ENCODE assay signal across 24 cellular contexts in genomic region chr9:110370316-110370715, GRCh38. TPM values are rescaled to one million over a fixed set of nuclear protein-coding genes. Genes with fewer than 3 reads are reported as not detected.
DNase-seq lines count a peak whose midpoint lies in the region; ATAC-seq lines count a peak whose summit lies in the region.
"Had no signal": no experiment of that assay in that cellular context is flagged by ENCODE, and none has a peak within 500 bp of the region (broad histone marks: within the 10 kb centered on the region; RNA-seq: fewer than 3 reads in every experiment).

No MANE protein-coding gene starts in this region.

- no peak for ATAC-seq in GM19397 (IDR thresholded peaks at IDR 0.05; ENCODE audit: unreplicated experiment)
- ATAC-seq in HG03565 (IDR thresholded peaks at IDR 0.05; ENCODE audit: unreplicated experiment): no peak
- no peak for ATAC-seq in GM21737 (IDR thresholded peaks at IDR 0.05; ENCODE audit: unreplicated experiment)
- ATAC-seq: activated CD4-positive, alpha-beta T cell treated with anti-CD3 and anti-CD28 coated beads for 36 hours; left cardiac atrium; mucosa of descending colon; right lobe of liver had no signal

- peak overlapping the region; percentile 25 for H3K27ac ChIP-seq in epithelial cell of prostate
- H3K27ac ChIP-seq: brain microvascular endothelial cell, esophagus muscularis mucosa, right lobe of liver, thoracic aorta had no signal

- DNase-seq in EL (peak; percentile 76), M059J (ENCODE audit: low read depth) (peak; percentile 69), epithelial cell of prostate (ENCODE audit: low read depth, low spot score) (peak; percentile 44), renal cortical epithelial cell (ENCODE audit: low read depth) (peak; percentile 23), pons (ENCODE audit: low spot score) (no peak)
- DNase-seq: activated CD4-positive, alpha-beta T cell treated with anti-CD3 and anti-CD28 coated beads for 36 hours; activated naive CD4-positive, alpha-beta T cell treated with anti-CD3 and anti-CD28 coated beads, Interleukin-2, amount 10 ng/mL, durations not matched to agents 7 days and 5 days; brain microvascular endothelial cell; C1 segment of cervical spinal cord; dermis blood vessel endothelial cell; DMS53; hypothalamus; Karpas-422; left cardiac atrium; mucosa of descending colon; NCI-H1417 treated with DMSO at 0.1 percent for 48 hours; NCI-H2227 treated with DMSO at 0.1 percent for 48 hours; right lobe of liver; stimulated activated CD4-positive, alpha-beta T cell treated with anti-CD3 and anti-CD28 coated beads, Interleukin-2, amount 100 ng/mL, for 48 hours had no signal

RNA-seq across cellular contexts. Expression of gene TXNDC8, which starts 32.7 kb away (rescaled TPM):
- not detected in 2 replicates for total RNA-seq in M059J (2014; rRNA removed; shearing (Covaris generic))
- not detected in 2 replicates for total RNA-seq in renal cortical epithelial cell
- total RNA-seq: activated CD4-positive, alpha-beta T cell treated with anti-CD3 and anti-CD28 coated beads for 36 hours; dermis blood vessel endothelial cell; esophagus muscularis mucosa; left cardiac atrium; mucosa of descending colon; right lobe of liver; thoracic aorta had no signal
